In the genomic region with DNA sequence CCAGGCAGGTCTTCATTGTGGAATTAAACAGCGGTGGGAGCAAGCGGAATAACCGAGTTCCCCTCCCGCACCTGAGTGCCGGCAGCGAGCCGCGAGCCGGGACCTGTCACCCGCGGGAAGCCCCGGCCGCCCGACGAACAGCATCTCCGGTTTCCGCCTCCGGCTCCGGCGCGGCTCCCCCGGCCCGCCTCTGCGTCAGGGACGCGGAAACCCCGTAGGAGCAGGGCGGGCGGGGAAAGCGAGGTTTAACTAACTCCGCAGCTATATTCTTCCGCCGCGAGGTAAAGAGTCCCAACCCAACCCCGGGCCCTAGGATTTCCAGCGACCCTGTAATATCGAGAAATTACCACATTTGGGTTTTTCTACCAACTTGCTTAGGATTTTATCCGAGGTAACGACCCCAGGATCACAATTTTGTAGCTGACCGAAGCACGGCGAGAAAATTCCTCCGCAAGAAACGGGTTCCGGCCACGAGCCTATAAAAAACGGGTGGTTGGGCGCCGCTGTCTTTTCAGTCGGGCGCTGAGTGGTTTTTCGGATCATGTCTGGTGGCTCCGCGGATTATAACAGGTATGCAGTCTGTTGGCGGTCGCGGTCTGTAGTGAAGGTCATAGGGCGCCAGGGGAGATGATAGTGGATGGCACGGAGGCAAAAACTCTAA, we compare ENCODE assay signal across 1 cellular context.
TF ChIP-seq lines count a peak whose summit lies in the region.

A gene (plus strand): TSS at position 508 of the 661 bp plus-strand sequence. CDS start 34 bp downstream, at position 542.

TF ChIP-seq in HepG2, 621 proteins besides CTCF, POLR2A, EP300 and RAD21 (continued from another document and continues in another):
- TF ChIP-seq, protein P1, sequence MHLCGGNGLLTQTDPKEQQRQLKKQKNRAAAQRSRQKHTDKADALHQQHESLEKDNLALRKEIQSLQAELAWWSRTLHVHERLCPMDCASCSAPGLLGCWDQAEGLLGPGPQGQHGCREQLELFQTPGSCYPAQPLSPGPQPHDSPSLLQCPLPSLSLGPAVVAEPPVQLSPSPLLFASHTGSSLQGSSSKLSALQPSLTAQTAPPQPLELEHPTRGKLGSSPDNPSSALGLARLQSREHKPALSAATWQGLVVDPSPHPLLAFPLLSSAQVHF (CRISPR knock-in tag; IDR thresholded peaks at IDR 0.05), result 0 out of 2 replicates have a peak, but pooled peaks have one; percentile 72
- no peak for TF ChIP-seq ZNF670 (CRISPR knock-in tag; IDR thresholded peaks at IDR 0.05; ENCODE audit: borderline replicate concordance)
- TF ChIP-seq, protein P2, sequence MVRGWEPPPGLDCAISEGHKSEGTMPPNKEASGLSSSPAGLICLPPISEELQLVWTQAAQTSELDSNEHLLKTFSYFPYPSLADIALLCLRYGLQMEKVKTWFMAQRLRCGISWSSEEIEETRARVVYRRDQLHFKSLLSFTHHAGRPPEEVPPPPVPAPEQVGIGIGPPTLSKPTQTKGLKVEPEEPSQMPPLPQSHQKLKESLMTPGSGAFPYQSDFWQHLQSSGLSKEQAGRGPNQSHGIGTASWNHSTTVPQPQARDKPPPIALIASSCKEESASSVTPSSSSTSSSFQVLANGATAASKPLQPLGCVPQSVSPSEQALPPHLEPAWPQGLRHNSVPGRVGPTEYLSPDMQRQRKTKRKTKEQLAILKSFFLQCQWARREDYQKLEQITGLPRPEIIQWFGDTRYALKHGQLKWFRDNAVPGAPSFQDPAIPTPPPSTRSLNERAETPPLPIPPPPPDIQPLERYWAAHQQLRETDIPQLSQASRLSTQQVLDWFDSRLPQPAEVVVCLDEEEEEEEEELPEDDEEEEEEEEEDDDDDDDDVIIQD (CRISPR knock-in tag; IDR thresholded peaks at IDR 0.05; ENCODE audit: low read depth), result peak; percentile 90; the same call in 1 of the 2 replicates
- TF ChIP-seq, protein P3, sequence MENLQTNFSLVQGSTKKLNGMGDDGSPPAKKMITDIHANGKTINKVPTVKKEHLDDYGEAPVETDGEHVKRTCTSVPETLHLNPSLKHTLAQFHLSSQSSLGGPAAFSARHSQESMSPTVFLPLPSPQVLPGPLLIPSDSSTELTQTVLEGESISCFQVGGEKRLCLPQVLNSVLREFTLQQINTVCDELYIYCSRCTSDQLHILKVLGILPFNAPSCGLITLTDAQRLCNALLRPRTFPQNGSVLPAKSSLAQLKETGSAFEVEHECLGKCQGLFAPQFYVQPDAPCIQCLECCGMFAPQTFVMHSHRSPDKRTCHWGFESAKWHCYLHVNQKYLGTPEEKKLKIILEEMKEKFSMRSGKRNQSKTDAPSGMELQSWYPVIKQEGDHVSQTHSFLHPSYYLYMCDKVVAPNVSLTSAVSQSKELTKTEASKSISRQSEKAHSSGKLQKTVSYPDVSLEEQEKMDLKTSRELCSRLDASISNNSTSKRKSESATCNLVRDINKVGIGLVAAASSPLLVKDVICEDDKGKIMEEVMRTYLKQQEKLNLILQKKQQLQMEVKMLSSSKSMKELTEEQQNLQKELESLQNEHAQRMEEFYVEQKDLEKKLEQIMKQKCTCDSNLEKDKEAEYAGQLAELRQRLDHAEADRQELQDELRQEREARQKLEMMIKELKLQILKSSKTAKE (CRISPR knock-in tag; IDR thresholded peaks at IDR 0.05; ENCODE audit: borderline replicate concordance), result peak; percentile 65; the same call in 1 of the 2 replicates
- TF ChIP-seq ZNF552 (CRISPR knock-in tag; IDR thresholded peaks at IDR 0.05; ENCODE audit: borderline replicate concordance), result peak; percentile 21; the same call in 1 of the 2 replicates
- no peak for TF ChIP-seq CHCHD3 (CRISPR knock-in tag; IDR thresholded peaks at IDR 0.05)
- peak; percentile 68 for TF ChIP-seq KLF12 (CRISPR knock-in tag; IDR thresholded peaks at IDR 0.05; ENCODE audit: borderline replicate concordance)
- TF ChIP-seq NR2C2 (CRISPR knock-in tag; IDR thresholded peaks at IDR 0.05; ENCODE audit: borderline replicate concordance), result no peak
- 0 out of 2 replicates have a peak, but pooled peaks have one; percentile 16 for TF ChIP-seq FOXJ3 (CRISPR knock-in tag; IDR thresholded peaks at IDR 0.05; ENCODE audit: borderline replicate concordance)
- peak; percentile 58; the same call in 1 of the 2 replicates for TF ChIP-seq DNMT3B (CRISPR knock-in tag; conservative IDR thresholded peaks at IDR 0.05)
- TF ChIP-seq RXRB (CRISPR knock-in tag; IDR thresholded peaks at IDR 0.05; ENCODE audit: borderline replicate concordance), result peak; percentile 61
- no peak for TF ChIP-seq ZBTB1 (CRISPR knock-in tag; IDR thresholded peaks at IDR 0.05; ENCODE audit: borderline replicate concordance)
- 0 out of 2 replicates have a peak, but pooled peaks have one; percentile 25 for TF ChIP-seq KDM4B (CRISPR knock-in tag; IDR thresholded peaks at IDR 0.05)
- peak; percentile 84; the same call in 1 of the 2 replicates for TF ChIP-seq HOXA7 (CRISPR knock-in tag; IDR thresholded peaks at IDR 0.05)
- no peak for TF ChIP-seq IKZF4 (CRISPR knock-in tag; IDR thresholded peaks at IDR 0.05; ENCODE audit: borderline replicate concordance, low read depth, not compliant biosample characterization)
- 0 out of 2 replicates have a peak, but pooled peaks have one; percentile 65 for TF ChIP-seq KDM5A (IDR thresholded peaks at IDR 0.05; ENCODE audit: borderline replicate concordance, low read length)
- TF ChIP-seq, protein P4, sequence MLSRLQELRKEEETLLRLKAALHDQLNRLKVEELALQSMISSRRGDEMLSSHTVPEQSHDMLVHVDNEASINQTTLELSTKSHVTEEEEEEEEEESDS (CRISPR knock-in tag; IDR thresholded peaks at IDR 0.05; ENCODE audit: borderline replicate concordance), result no peak
- TF ChIP-seq, protein P5, sequence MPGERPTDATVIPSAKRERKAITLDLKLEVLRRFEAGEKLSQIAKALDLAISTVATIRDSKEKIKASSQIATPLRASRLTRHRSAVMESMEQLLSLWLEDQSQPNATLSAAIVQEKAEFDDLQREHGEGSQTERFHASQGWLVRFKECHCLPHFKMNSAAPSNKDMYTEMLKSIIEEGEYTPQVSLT (CRISPR knock-in tag; IDR thresholded peaks at IDR 0.05; ENCODE audit: borderline replicate concordance, low read depth), result no peak
- peak; percentile 92 for TF ChIP-seq ZNF605 (CRISPR knock-in tag; IDR thresholded peaks at IDR 0.05)
- TF ChIP-seq, protein P6, sequence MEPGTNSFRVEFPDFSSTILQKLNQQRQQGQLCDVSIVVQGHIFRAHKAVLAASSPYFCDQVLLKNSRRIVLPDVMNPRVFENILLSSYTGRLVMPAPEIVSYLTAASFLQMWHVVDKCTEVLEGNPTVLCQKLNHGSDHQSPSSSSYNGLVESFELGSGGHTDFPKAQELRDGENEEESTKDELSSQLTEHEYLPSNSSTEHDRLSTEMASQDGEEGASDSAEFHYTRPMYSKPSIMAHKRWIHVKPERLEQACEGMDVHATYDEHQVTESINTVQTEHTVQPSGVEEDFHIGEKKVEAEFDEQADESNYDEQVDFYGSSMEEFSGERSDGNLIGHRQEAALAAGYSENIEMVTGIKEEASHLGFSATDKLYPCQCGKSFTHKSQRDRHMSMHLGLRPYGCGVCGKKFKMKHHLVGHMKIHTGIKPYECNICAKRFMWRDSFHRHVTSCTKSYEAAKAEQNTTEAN (CRISPR knock-in tag; conservative IDR thresholded peaks at IDR 0.05), result no peak; the same call in 1 of the 2 replicates
- TF ChIP-seq, protein P7, sequence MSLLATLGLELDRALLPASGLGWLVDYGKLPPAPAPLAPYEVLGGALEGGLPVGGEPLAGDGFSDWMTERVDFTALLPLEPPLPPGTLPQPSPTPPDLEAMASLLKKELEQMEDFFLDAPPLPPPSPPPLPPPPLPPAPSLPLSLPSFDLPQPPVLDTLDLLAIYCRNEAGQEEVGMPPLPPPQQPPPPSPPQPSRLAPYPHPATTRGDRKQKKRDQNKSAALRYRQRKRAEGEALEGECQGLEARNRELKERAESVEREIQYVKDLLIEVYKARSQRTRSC (CRISPR knock-in tag; IDR thresholded peaks at IDR 0.05; ENCODE audit: low read depth), result no peak
- TF ChIP-seq MBD4 (IDR thresholded peaks at IDR 0.05; ENCODE audit: borderline replicate concordance, low read length), result 0 out of 2 replicates have a peak, but pooled peaks have one; percentile 66
- peak; percentile 68; the same call in 1 of the 2 replicates for TF ChIP-seq ZNF24 (IDR thresholded peaks at IDR 0.05)
- TF ChIP-seq RBM39 (IDR thresholded peaks at IDR 0.05; ENCODE audit: low read depth, low read length, poor library complexity, severe bottlenecking), result peak; percentile 86
- TF ChIP-seq ETV6 (CRISPR knock-in tag; conservative IDR thresholded peaks at IDR 0.05), result no peak; the same call in none of the 2 replicates
- TF ChIP-seq ZSCAN22 (CRISPR knock-in tag; IDR thresholded peaks at IDR 0.05), result no peak
- peak; percentile 74 for TF ChIP-seq ISL2 (CRISPR knock-in tag; IDR thresholded peaks at IDR 0.05)
- TF ChIP-seq SRSF1 (optimal IDR thresholded peaks at IDR 0.05; ENCODE audit: low read depth, low read length), result peak; percentile 94
- peak; percentile 29; the same call in 1 of the 2 replicates for TF ChIP-seq ZNF101 (CRISPR knock-in tag; IDR thresholded peaks at IDR 0.05; ENCODE audit: borderline replicate concordance, low read depth)
- TF ChIP-seq HOXA9 (CRISPR knock-in tag; IDR thresholded peaks at IDR 0.05; ENCODE audit: borderline replicate concordance), result 0 out of 2 replicates have a peak, but pooled peaks have one; percentile 62
- TF ChIP-seq ZNF296 (CRISPR knock-in tag; conservative IDR thresholded peaks at IDR 0.05), result no peak
- peak; percentile 86; the same call in 1 of the 2 replicates for TF ChIP-seq ZNF75D (CRISPR knock-in tag; IDR thresholded peaks at IDR 0.05; ENCODE audit: borderline replicate concordance)
- peak; percentile 96 for TF ChIP-seq SPEN (CRISPR knock-in tag; IDR thresholded peaks at IDR 0.05; ENCODE audit: low read depth)
- no peak for TF ChIP-seq ZNF749 (CRISPR knock-in tag; IDR thresholded peaks at IDR 0.05; ENCODE audit: borderline replicate concordance)
- TF ChIP-seq ZNF326 (CRISPR knock-in tag; IDR thresholded peaks at IDR 0.05; ENCODE audit: borderline replicate concordance), result no peak
- no peak; the same call in 1 of the 2 replicates for TF ChIP-seq ZFP1 (CRISPR knock-in tag; IDR thresholded peaks at IDR 0.05)
- no peak for TF ChIP-seq SETDB1 (CRISPR knock-in tag; IDR thresholded peaks at IDR 0.05; ENCODE audit: borderline replicate concordance)
- TF ChIP-seq KLF13 (CRISPR knock-in tag; IDR thresholded peaks at IDR 0.05), result no peak
- TF ChIP-seq ZNF256 (CRISPR knock-in tag; conservative IDR thresholded peaks at IDR 0.05), result no peak; the same call in 1 of the 2 replicates
- no peak for TF ChIP-seq SNRNP70 (IDR thresholded peaks at IDR 0.05; ENCODE audit: low read depth, low read length)
- peak; percentile 36 for TF ChIP-seq ZNF775 (CRISPR knock-in tag; IDR thresholded peaks at IDR 0.05; ENCODE audit: borderline replicate concordance)
- TF ChIP-seq ZNF253 (CRISPR knock-in tag; IDR thresholded peaks at IDR 0.05; ENCODE audit: borderline replicate concordance), result peak; percentile 68; the same call in 1 of the 2 replicates
- peak; percentile 40 for TF ChIP-seq AGO1 (IDR thresholded peaks at IDR 0.05; ENCODE audit: low read depth, low read length, poor library complexity, severe bottlenecking)
- peak; percentile 31 for TF ChIP-seq TBL1XR1 (IDR thresholded peaks at IDR 0.05; ENCODE audit: borderline replicate concordance, low read length, partially characterized antibody)
- TF ChIP-seq ZNF614 (CRISPR knock-in tag; IDR thresholded peaks at IDR 0.05; ENCODE audit: borderline replicate concordance), result peak; percentile 73; the same call in 1 of the 2 replicates
- TF ChIP-seq WIZ (CRISPR knock-in tag; IDR thresholded peaks at IDR 0.05), result peak; percentile 90
- TF ChIP-seq, protein P8, sequence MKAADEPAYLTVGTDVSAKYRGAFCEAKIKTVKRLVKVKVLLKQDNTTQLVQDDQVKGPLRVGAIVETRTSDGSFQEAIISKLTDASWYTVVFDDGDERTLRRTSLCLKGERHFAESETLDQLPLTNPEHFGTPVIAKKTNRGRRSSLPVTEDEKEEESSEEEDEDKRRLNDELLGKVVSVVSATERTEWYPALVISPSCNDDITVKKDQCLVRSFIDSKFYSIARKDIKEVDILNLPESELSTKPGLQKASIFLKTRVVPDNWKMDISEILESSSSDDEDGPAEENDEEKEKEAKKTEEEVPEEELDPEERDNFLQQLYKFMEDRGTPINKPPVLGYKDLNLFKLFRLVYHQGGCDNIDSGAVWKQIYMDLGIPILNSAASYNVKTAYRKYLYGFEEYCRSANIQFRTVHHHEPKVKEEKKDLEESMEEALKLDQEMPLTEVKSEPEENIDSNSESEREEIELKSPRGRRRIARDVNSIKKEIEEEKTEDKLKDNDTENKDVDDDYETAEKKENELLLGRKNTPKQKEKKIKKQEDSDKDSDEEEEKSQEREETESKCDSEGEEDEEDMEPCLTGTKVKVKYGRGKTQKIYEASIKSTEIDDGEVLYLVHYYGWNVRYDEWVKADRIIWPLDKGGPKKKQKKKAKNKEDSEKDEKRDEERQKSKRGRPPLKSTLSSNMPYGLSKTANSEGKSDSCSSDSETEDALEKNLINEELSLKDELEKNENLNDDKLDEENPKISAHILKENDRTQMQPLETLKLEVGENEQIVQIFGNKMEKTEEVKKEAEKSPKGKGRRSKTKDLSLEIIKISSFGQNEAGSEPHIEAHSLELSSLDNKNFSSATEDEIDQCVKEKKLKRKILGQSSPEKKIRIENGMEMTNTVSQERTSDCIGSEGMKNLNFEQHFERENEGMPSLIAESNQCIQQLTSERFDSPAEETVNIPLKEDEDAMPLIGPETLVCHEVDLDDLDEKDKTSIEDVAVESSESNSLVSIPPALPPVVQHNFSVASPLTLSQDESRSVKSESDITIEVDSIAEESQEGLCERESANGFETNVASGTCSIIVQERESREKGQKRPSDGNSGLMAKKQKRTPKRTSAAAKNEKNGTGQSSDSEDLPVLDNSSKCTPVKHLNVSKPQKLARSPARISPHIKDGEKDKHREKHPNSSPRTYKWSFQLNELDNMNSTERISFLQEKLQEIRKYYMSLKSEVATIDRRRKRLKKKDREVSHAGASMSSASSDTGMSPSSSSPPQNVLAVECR (CRISPR knock-in tag; IDR thresholded peaks at IDR 0.05; ENCODE audit: borderline replicate concordance), result peak; percentile 84
- TF ChIP-seq KLF11 (CRISPR knock-in tag; IDR thresholded peaks at IDR 0.05), result peak; percentile 63; the same call in 1 of the 2 replicates
- TF ChIP-seq TSC22D2 (CRISPR knock-in tag; IDR thresholded peaks at IDR 0.05; ENCODE audit: borderline replicate concordance), result no peak
- TF ChIP-seq, protein P9, sequence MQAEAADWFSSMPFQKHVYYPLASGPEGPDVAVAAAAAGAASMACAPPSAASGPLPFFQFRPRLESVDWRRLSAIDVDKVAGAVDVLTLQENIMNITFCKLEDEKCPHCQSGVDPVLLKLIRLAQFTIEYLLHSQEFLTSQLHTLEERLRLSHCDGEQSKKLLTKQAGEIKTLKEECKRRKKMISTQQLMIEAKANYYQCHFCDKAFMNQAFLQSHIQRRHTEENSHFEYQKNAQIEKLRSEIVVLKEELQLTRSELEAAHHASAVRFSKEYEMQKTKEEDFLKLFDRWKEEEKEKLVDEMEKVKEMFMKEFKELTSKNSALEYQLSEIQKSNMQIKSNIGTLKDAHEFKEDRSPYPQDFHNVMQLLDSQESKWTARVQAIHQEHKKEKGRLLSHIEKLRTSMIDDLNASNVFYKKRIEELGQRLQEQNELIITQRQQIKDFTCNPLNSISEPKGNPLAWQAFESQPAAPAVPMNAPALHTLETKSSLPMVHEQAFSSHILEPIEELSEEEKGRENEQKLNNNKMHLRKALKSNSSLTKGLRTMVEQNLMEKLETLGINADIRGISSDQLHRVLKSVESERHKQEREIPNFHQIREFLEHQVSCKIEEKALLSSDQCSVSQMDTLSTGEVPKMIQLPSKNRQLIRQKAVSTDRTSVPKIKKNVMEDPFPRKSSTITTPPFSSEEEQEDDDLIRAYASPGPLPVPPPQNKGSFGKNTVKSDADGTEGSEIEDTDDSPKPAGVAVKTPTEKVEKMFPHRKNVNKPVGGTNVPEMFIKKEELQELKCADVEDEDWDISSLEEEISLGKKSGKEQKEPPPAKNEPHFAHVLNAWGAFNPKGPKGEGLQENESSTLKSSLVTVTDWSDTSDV (CRISPR knock-in tag; IDR thresholded peaks at IDR 0.05), result no peak
- TF ChIP-seq MYNN (CRISPR knock-in tag; IDR thresholded peaks at IDR 0.05; ENCODE audit: low read depth), result 0 out of 2 replicates have a peak, but pooled peaks have one; percentile 19
